ENCODE assay signal across 8 cellular contexts in genomic region chr6:161226005-161226964, GRCh38. TPM values are rescaled to one million over a fixed set of nuclear protein-coding genes. Genes with fewer than 3 reads are reported as not detected.
DNase-seq lines count a peak whose midpoint lies in the region; ATAC-seq, FAIRE-seq and TF ChIP-seq lines count a peak whose summit lies in the region.
"Had no signal": no experiment of that assay in that cellular context is flagged by ENCODE, and none has a peak within 500 bp of the region (broad histone marks: within the 10 kb centered on the region; RNA-seq: fewer than 3 reads in every experiment).

No MANE protein-coding gene starts in this region.

- TF ChIP-seq POLR2A in adrenal gland (IDR thresholded peaks at IDR 0.05) (no peak), H54 (IDR thresholded peaks at IDR 0.05; ENCODE audit: low read depth, low read length) (no peak)

- intact Hi-C loops in adrenal gland (cut with DNase I), result no loop called here

- H3K4me1 ChIP-seq in adrenal gland (replicated peaks in 1 of 2) (peaks cover 8 to 39% of the 10 kb centered on the region in 2 donors), smooth muscle cell (ENCODE audit: low read depth) (peaks cover 44% of the 10 kb centered on the region)

- H3K4me3 ChIP-seq in adrenal gland (no peak overlapping the region), smooth muscle cell (no peak overlapping the region)

- H3K79me2 ChIP-seq in smooth muscle cell (ENCODE audit: low read depth), result peaks cover 68% of the 10 kb centered on the region

- H3K9me3 ChIP-seq in adrenal gland (replicated peaks in 1 of 3) (no peaks in the 10 kb centered on the region), smooth muscle cell (replicated peaks; ENCODE audit: low read depth) (no peaks in the 10 kb centered on the region)

- H4K20me1 ChIP-seq in smooth muscle cell (ENCODE audit: low read depth), result no peaks in the 10 kb centered on the region

- H3K27ac ChIP-seq in adrenal gland, result peak overlapping the region in 3 of 5 donors; percentile 5 to 50 (median 9)
- peak overlapping the region; percentile 99 for H3K27ac ChIP-seq in smooth muscle cell (ENCODE audit: low read depth)

- H2AFZ ChIP-seq in smooth muscle cell (ENCODE audit: low read depth), result no peak overlapping the region

- no peaks in the 10 kb centered on the region for H3K27me3 ChIP-seq in adrenal gland
- no peaks in the 10 kb centered on the region for H3K27me3 ChIP-seq in smooth muscle cell (ENCODE audit: low read depth)

- peak overlapping the region; percentile 81 for H3K4me2 ChIP-seq in smooth muscle cell

- DNase-seq in adrenal gland (peak in 1 of 7 donors; percentile 35), smooth muscle cell (lab: John Stamatoyannopoulos, UW; ENCODE audit: unreplicated experiment) (no peak), NCI-H524 (lab: John Stamatoyannopoulos, UW) (no peak), H54 (ENCODE audit: insufficient read length, low spot score) (no peak), NAMALWA (ENCODE audit: low spot score) (no peak)
- DNase-seq: NCI-H2171 treated with DMSO at 0.1 percent for 48 hours had no signal

- no peak for FAIRE-seq in H54 (lab: Jason Lieb, UNC)

- TF ChIP-seq CTCF in adrenal gland (IDR thresholded peaks at IDR 0.05) (no peak), smooth muscle cell (IDR thresholded peaks at IDR 0.05; ENCODE audit: borderline replicate concordance, insufficient read depth, poor library complexity, severe bottlenecking) (no peak)

- H3K36me3 ChIP-seq in adrenal gland (replicated peaks in 1 of 2) (no peaks in the 10 kb centered on the region), smooth muscle cell (ENCODE audit: low read depth) (no peaks in the 10 kb centered on the region)

- ATAC-seq in GM19397 (IDR thresholded peaks at IDR 0.05; ENCODE audit: unreplicated experiment) (peak; percentile 51), HG03064 (IDR thresholded peaks at IDR 0.05; ENCODE audit: low read depth, unreplicated experiment) (peak; percentile 36)

- peaks cover 43% of the 10 kb centered on the region for H3F3A ChIP-seq in smooth muscle cell (ENCODE audit: low read depth)

- peak overlapping the region; percentile 48 for H3K9ac ChIP-seq in smooth muscle cell (ENCODE audit: low read depth)

- 42 to 50% (median 45%) methylated on average over 7 to 8 of the region's 8 CpGs for WGBS in adrenal gland, 4 donors
- WGBS in smooth muscle cell (ENCODE audit: low lambda C conversion rate), result 60% methylated on average over 8 of the region's 8 CpGs

RNA-seq across cellular contexts. Expression of gene AGPAT4, which starts 47.6 kb away (rescaled TPM):
- total RNA-seq in adrenal gland, result 1 to 10 TPM; 2.2 to 7.3 (median 3.9) TPM
- polyA plus RNA-seq in adrenal gland, result 1 to 10 TPM; 2.3 to 4.3 (median 3.1) TPM
- total RNA-seq in smooth muscle cell, result 49.3 and 51.8 TPM in 2 replicates
- 41.5 and 51.4 TPM in 2 replicates for polyA plus RNA-seq in smooth muscle cell
